ENCODE assay signal across 8 cellular contexts in genomic region chr16:29261427-29262248, GRCh38.
DNase-seq lines count a peak whose midpoint lies in the region; ATAC-seq and TF ChIP-seq lines count a peak whose summit lies in the region.
"Not testable (repeated sequence)": the region's sequence is repeated elsewhere in the genome, so short reads cannot be mapped to it uniquely, and the experiment has no call there.

No MANE protein-coding gene starts in this region.

- peak overlapping the region in 1 of 2 donors; percentile 50 for H3K9ac ChIP-seq in duodenal mucosa (ENCODE audit: low read depth in 1 of 2, low read length in 2 of 2)
- peak overlapping the region; percentile 94 to 95 for H3K9ac ChIP-seq in liver (ENCODE audit: low read depth in 1 of 2, low read length in 2 of 2)

- not testable (repeated sequence) for H2AFZ ChIP-seq in ACC112 (ENCODE audit: low read length, unreplicated experiment)

- peak; percentile 63 to 86 (median 80) for ATAC-seq in heart right ventricle

- H3K27ac ChIP-seq in ACC112 (ENCODE audit: low read depth, low read length) (peak overlapping the region; percentile 96), ascending aorta (peak overlapping the region; percentile 87 to 93), duodenal mucosa (ENCODE audit: low read depth, low read length) (peak overlapping the region; percentile 42), heart right ventricle (peak overlapping the region; percentile 63 to 93 (median 86)), liver (ENCODE audit: low read depth in 1 of 2, low read length in 2 of 2) (peak overlapping the region; percentile 94 to 96), ovary (peak overlapping the region; percentile 81 to 90), stomach (peak overlapping the region; percentile 81 to 92 (median 87))

- H3K4me1 ChIP-seq in ACC112 (ENCODE audit: control insufficient read depth, insufficient read depth, low read length, unreplicated experiment) (peaks cover 28% of the 10 kb centered on the region), ascending aorta (peaks cover 14 to 30% of the 10 kb centered on the region in 2 donors), duodenal mucosa (ENCODE audit: control insufficient read depth in 1 of 2, insufficient read depth in 2 of 2, low read length in 2 of 2) (peaks cover 14 to 16% of the 10 kb centered on the region in 2 donors), heart right ventricle (peaks cover 14 to 70% (median 33%) of the 10 kb centered on the region in 9 donors), liver (ENCODE audit: control insufficient read depth in 4 of 4, insufficient read depth in 4 of 4, low read length in 3 of 4) (peaks cover 2 to 34% (median 8%) of the 10 kb centered on the region in 4 donors), ovary (ENCODE audit: insufficient read depth) (peaks cover 36% of the 10 kb centered on the region), stomach (peaks cover 21 to 37% (median 30%) of the 10 kb centered on the region in 4 donors)

- not testable (repeated sequence) for H3K27me3 ChIP-seq in ACC112 (ENCODE audit: insufficient read depth, low read length); ascending aorta; duodenal mucosa (ENCODE audit: control insufficient read depth in 1 of 2, insufficient read depth in 2 of 2, low read length in 2 of 2); heart right ventricle; liver (ENCODE audit: control insufficient read depth in 4 of 4, insufficient read depth in 4 of 4, low read length in 3 of 4); ovary; stomach

- not testable (repeated sequence) for H3K36me3 ChIP-seq in ACC112 (ENCODE audit: insufficient read depth, low read length); ascending aorta; duodenal mucosa (ENCODE audit: control insufficient read depth in 1 of 2, insufficient read depth in 2 of 2, low read length in 2 of 2); heart right ventricle; liver (ENCODE audit: control insufficient read depth in 4 of 4, insufficient read depth in 3 of 4, low read depth in 1 of 4, low read length in 3 of 4); ovary; stomach

- not testable (repeated sequence) for H3K79me2 ChIP-seq in ACC112 (ENCODE audit: control insufficient read depth, insufficient read depth, low read length, unreplicated experiment)

- H3K4me3 ChIP-seq in ACC112 (ENCODE audit: low read depth, low read length) (peak overlapping the region; percentile 47; the same call in 1 of the 2 replicates), ascending aorta (peak overlapping the region; percentile 21 to 56), duodenal mucosa (ENCODE audit: low read depth in 1 of 2, low read length in 2 of 2) (peak overlapping the region; percentile 11 to 40), heart right ventricle (peak overlapping the region in 9 of 10 donors; percentile 15 to 46 (median 33)), liver (ENCODE audit: low read depth in 1 of 3, low read length in 3 of 3) (peak overlapping the region; percentile 33 to 59 (median 52)), ovary (peak overlapping the region; percentile 11), stomach (peak overlapping the region in 3 of 4 donors; percentile 16 to 28 (median 20))

- TF ChIP-seq RAD21 in liver (IDR thresholded peaks at IDR 0.05), result peak; percentile 21 to 35

- peak; percentile 22 for TF ChIP-seq POLR2A in ovary (IDR thresholded peaks at IDR 0.05)
- TF ChIP-seq POLR2A in stomach (IDR thresholded peaks at IDR 0.05), result not testable (repeated sequence)

- not testable (repeated sequence) for TF ChIP-seq CTCF in ascending aorta (IDR thresholded peaks at IDR 0.05); liver (IDR thresholded peaks at IDR 0.05; ENCODE audit: low read depth, low read length, missing input control); ovary (IDR thresholded peaks at IDR 0.05); stomach (IDR thresholded peaks at IDR 0.05)
- TF ChIP-seq CTCF in heart right ventricle (IDR thresholded peaks at IDR 0.05), result peak in 3 of 9 donors; percentile 6 to 31 (median 6)

- WGBS in heart right ventricle, 2 donors, result 15 to 17% methylated on average over 30 to 32 of the region's 37 CpGs
- WGBS in liver, result 27% methylated on average over 32 of the region's 37 CpGs
- WGBS in ovary, 3 donors, result 4 to 10% (median 7%) methylated on average over 23 to 34 of the region's 37 CpGs
- 21 to 41% (median 31%) methylated on average over 14 to 32 of the region's 37 CpGs for WGBS in stomach, 5 donors

- not testable (repeated sequence) for TF ChIP-seq EP300 in ovary (IDR thresholded peaks at IDR 0.05); stomach (IDR thresholded peaks at IDR 0.05)

- H3K9me3 ChIP-seq in ascending aorta; duodenal mucosa (ENCODE audit: control insufficient read depth in 1 of 2, low read length in 2 of 2); heart right ventricle; liver (ENCODE audit: control insufficient read depth in 4 of 4, low read length in 3 of 4); ovary; stomach: not testable (repeated sequence)

- peak; percentile 27 for DNase-seq in M059J (ENCODE audit: low read depth)
- DNase-seq in ascending aorta (ENCODE audit: low spot score in 2 of 2), result peak in 1 of 2 donors; percentile 77
- DNase-seq in heart right ventricle, result peak; percentile 58 to 69
- peak; percentile 68 to 83 (median 77) for DNase-seq in ovary
- DNase-seq in stomach, result peak; percentile 61

- intact Hi-C loops in ascending aorta (cut with DNase I); heart right ventricle (cut with DNase I); ovary (cut with DNase I); stomach (cut with DNase I; ENCODE audit: low total_unique reads): not testable (repeated sequence)

TF ChIP-seq in liver, 16 proteins besides CTCF, POLR2A, EP300 and RAD21:
- TF ChIP-seq HNF4A (conservative IDR thresholded peaks at IDR 0.05) (peak in 1 of 2 donors; percentile 5), RXRA (IDR thresholded peaks at IDR 0.05) (peak; percentile 50 to 62), SP1 (IDR thresholded peaks at IDR 0.05) (peak; percentile 60), YY1 (IDR thresholded peaks at IDR 0.05) (peak; percentile 63)

Comparison
In these comparisons a context has a peak if more than half of its experiments do, and no peak if none do; other contexts are left out.
1. H3K27ac ChIP-seq: peak in every context shown above with its lines; median percentile 96 in ACC112; 95 in liver; 90 in ascending aorta; 87 in stomach; 86 in heart right ventricle; 86 in ovary; 42 in duodenal mucosa.